In the genomic region with DNA sequence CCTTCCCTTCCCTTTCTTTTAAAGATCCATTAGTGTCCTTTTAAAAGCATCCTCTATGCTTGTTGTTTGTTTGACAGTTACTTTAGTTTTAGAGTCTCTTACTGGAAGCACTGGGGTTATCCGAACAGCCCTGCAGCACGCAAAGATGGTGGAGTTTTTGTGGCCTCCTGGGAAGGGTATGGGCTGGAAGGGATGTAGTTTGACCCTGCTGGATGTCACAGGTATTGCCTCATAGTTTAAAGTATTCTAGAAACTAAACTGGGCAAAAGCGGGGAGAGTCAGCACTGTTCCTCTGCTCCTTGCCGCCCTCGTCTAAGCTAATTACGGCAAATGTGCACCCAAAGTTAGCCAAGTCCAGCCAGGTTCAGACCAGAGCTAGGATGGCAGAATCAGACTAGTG, we compare ENCODE assay signal across 12 cellular contexts. TPM values are rescaled to one million over a fixed set of nuclear protein-coding genes. Genes with fewer than 3 reads are reported as not detected.
DNase-seq lines count a peak whose midpoint lies in the region; ATAC-seq and TF ChIP-seq lines count a peak whose summit lies in the region.
"Had no signal": no experiment of that assay in that cellular context is flagged by ENCODE, and none has a peak within 500 bp of the region (broad histone marks: within the 10 kb centered on the region; RNA-seq: fewer than 3 reads in every experiment).

No MANE protein-coding gene starts in this region.

- no peaks in the 10 kb centered on the region for H3K9me2 ChIP-seq in SK-N-SH

- H3K4me3 Mint-ChIP-seq in HFFc6: no peak overlapping the region
- H3K4me3 Mint-ChIP-seq in activated naive CD4-positive, alpha-beta T cell treated with anti-CD3 and anti-CD28 coated beads, Interleukin-2, amount 10 ng/mL, durations not matched to agents 7 days and 5 days: no peak overlapping the region
- H3K4me3 Mint-ChIP-seq: activated CD4-positive, alpha-beta T cell treated with anti-CD3 and anti-CD28 coated beads for 36 hours; activated naive CD4-positive, alpha-beta T cell treated with anti-CD3 and anti-CD28 coated beads for 36 hours had no signal

- no peaks in the 10 kb centered on the region for H3K9me3 Mint-ChIP-seq in HFFc6
- no peaks in the 10 kb centered on the region for H3K9me3 Mint-ChIP-seq in activated naive CD4-positive, alpha-beta T cell treated with anti-CD3 and anti-CD28 coated beads, Interleukin-2, amount 10 ng/mL, durations not matched to agents 7 days and 5 days
- H3K9me3 Mint-ChIP-seq: activated naive CD4-positive, alpha-beta T cell treated with anti-CD3 and anti-CD28 coated beads for 36 hours had no signal

- H3K4me1 ChIP-seq in SK-N-SH (ENCODE audit: control insufficient read depth in 1 of 2, insufficient read depth in 2 of 2, low read depth in 1 of 2, low read length in 1 of 2): no peaks in the 10 kb centered on the region
- no peaks in the 10 kb centered on the region for H3K4me1 ChIP-seq in upper lobe of right lung
- H3K4me1 ChIP-seq in lower lobe of right lung: no peaks in the 10 kb centered on the region
- no peaks in the 10 kb centered on the region for H3K4me1 ChIP-seq in left lung
- H3K4me1 ChIP-seq: psoas muscle had no signal

- no peaks in the 10 kb centered on the region for H3K27me3 ChIP-seq in SK-N-SH (ENCODE audit: insufficient read depth)
- H3K27me3 ChIP-seq in kidney epithelial cell (ENCODE audit: control insufficient read depth, insufficient read depth, low read length): no peaks in the 10 kb centered on the region
- no peaks in the 10 kb centered on the region for H3K27me3 ChIP-seq in upper lobe of right lung
- H3K27me3 ChIP-seq in lower lobe of right lung (ENCODE audit: low read depth): no peaks in the 10 kb centered on the region
- H3K27me3 ChIP-seq in left lung: no peaks in the 10 kb centered on the region

- H3K27ac Mint-ChIP-seq in HFFc6: no peak overlapping the region
- H3K27ac Mint-ChIP-seq in activated naive CD4-positive, alpha-beta T cell treated with anti-CD3 and anti-CD28 coated beads, Interleukin-2, amount 10 ng/mL, durations not matched to agents 7 days and 5 days: no peak overlapping the region
- H3K27ac Mint-ChIP-seq: activated CD4-positive, alpha-beta T cell treated with anti-CD3 and anti-CD28 coated beads for 36 hours; activated naive CD4-positive, alpha-beta T cell treated with anti-CD3 and anti-CD28 coated beads for 36 hours had no signal

- H3K4me2 ChIP-seq in SK-N-SH: no peak overlapping the region

- peaks cover 7% of the 10 kb centered on the region for H3K4me1 Mint-ChIP-seq in HFFc6 (ENCODE audit: low read depth)
- H3K4me1 Mint-ChIP-seq in activated naive CD4-positive, alpha-beta T cell treated with anti-CD3 and anti-CD28 coated beads, Interleukin-2, amount 10 ng/mL, durations not matched to agents 7 days and 5 days: no peaks in the 10 kb centered on the region
- H3K4me1 Mint-ChIP-seq: activated CD4-positive, alpha-beta T cell treated with anti-CD3 and anti-CD28 coated beads for 36 hours had no signal

- H2AFZ ChIP-seq in SK-N-SH (ENCODE audit: low read depth): peak overlapping the region; percentile 5; the same call in 1 of the 2 replicates

- TF ChIP-seq CTCF in HFFc6 (IDR thresholded peaks at IDR 0.05): peak; percentile 53
- TF ChIP-seq CTCF in SK-N-SH (IDR thresholded peaks at IDR 0.05): peak; percentile 48; the same call in 1 of the 2 replicates
- peak; percentile 24 for TF ChIP-seq CTCF in kidney epithelial cell (IDR thresholded peaks at IDR 0.05; ENCODE audit: insufficient read depth, low read length, poor library complexity, severe bottlenecking)
- no peak for TF ChIP-seq CTCF in upper lobe of right lung (IDR thresholded peaks at IDR 0.05)
- no peak for TF ChIP-seq CTCF in lower lobe of right lung (IDR thresholded peaks at IDR 0.05)
- TF ChIP-seq CTCF in left lung (IDR thresholded peaks at IDR 0.05): no peak

- WGBS in SK-N-SH (ENCODE audit: low lambda C conversion rate): 98% methylated on average over 6 of the region's 6 CpGs

- no peak for TF ChIP-seq EP300 in SK-N-SH (IDR thresholded peaks at IDR 0.05; ENCODE audit: borderline replicate concordance in 1 of 2, low read depth in 1 of 2, low read length in 1 of 2)

- no peaks in the 10 kb centered on the region; the same call in 1 of the 2 replicates for H3K27me3 Mint-ChIP-seq in HFFc6 (ENCODE audit: insufficient read depth)
- H3K27me3 Mint-ChIP-seq in activated naive CD4-positive, alpha-beta T cell treated with anti-CD3 and anti-CD28 coated beads, Interleukin-2, amount 10 ng/mL, durations not matched to agents 7 days and 5 days: peaks cover 10% of the 10 kb centered on the region
- H3K27me3 Mint-ChIP-seq: activated CD4-positive, alpha-beta T cell treated with anti-CD3 and anti-CD28 coated beads for 36 hours had no signal

- H3K4me3 ChIP-seq in SK-N-SH (ENCODE audit: low read depth in 2 of 2, low read length in 1 of 2) (no peak overlapping the region), kidney epithelial cell (ENCODE audit: low read depth, low read length) (no peak overlapping the region), upper lobe of right lung (no peak overlapping the region), lower lobe of right lung (no peak overlapping the region), left lung (no peak overlapping the region)
- H3K4me3 ChIP-seq: psoas muscle had no signal

- intact Hi-C loops in upper lobe of right lung (cut with DNase I) (no loop called here), lower lobe of right lung (cut with DNase I) (no loop called here), left lung (cut with DNase I) (no loop called here)

- no peaks in the 10 kb centered on the region for H3K36me3 Mint-ChIP-seq in HFFc6 (ENCODE audit: low read depth)
- H3K36me3 Mint-ChIP-seq in activated naive CD4-positive, alpha-beta T cell treated with anti-CD3 and anti-CD28 coated beads, Interleukin-2, amount 10 ng/mL, durations not matched to agents 7 days and 5 days: no peaks in the 10 kb centered on the region

- POLR2A ChIA-PET in SK-N-SH (lab: Yijun Ruan, JAX): no interaction called here

- no peaks in the 10 kb centered on the region for H3K36me3 ChIP-seq in SK-N-SH (replicated peaks in 1 of 2; ENCODE audit: control insufficient read depth in 1 of 2, insufficient read depth in 2 of 2, low read length in 1 of 2)
- H3K36me3 ChIP-seq in kidney epithelial cell (ENCODE audit: control insufficient read depth, insufficient read depth, low read length): no peaks in the 10 kb centered on the region
- H3K36me3 ChIP-seq in upper lobe of right lung: no peaks in the 10 kb centered on the region
- H3K36me3 ChIP-seq in lower lobe of right lung: no peaks in the 10 kb centered on the region
- H3K36me3 ChIP-seq in left lung: no peaks in the 10 kb centered on the region

- H3K9me3 ChIP-seq in SK-N-SH: no peaks in the 10 kb centered on the region
- no peaks in the 10 kb centered on the region for H3K9me3 ChIP-seq in upper lobe of right lung
- H3K9me3 ChIP-seq in lower lobe of right lung: no peaks in the 10 kb centered on the region
- H3K9me3 ChIP-seq in left lung: no peaks in the 10 kb centered on the region
- H3K9me3 ChIP-seq: psoas muscle had no signal

- ATAC-seq in upper lobe of right lung (no peak), lower lobe of right lung (no peak), left lung (no peak)
- ATAC-seq: activated CD4-positive, alpha-beta T cell treated with anti-CD3 and anti-CD28 coated beads for 36 hours; psoas muscle had no signal

- DNase-seq in ELF-1 (ENCODE audit: low read depth, low spot score) (peak; percentile 16), HFFc6 (no peak), SK-N-SH (peak; percentile 21), kidney epithelial cell (ENCODE audit: low read depth) (no peak), upper lobe of right lung (no peak), lower lobe of right lung (no peak), left lung (no peak)
- DNase-seq in activated naive CD4-positive, alpha-beta T cell treated with anti-CD3 and anti-CD28 coated beads, Interleukin-2, amount 10 ng/mL, durations not matched to agents 7 days and 5 days: no peak
- DNase-seq: activated CD4-positive, alpha-beta T cell treated with anti-CD3 and anti-CD28 coated beads for 36 hours; activated naive CD4-positive, alpha-beta T cell treated with anti-CD3 and anti-CD28 coated beads for 36 hours; NCI-H146; psoas muscle had no signal

- H3K27ac ChIP-seq in SK-N-SH (ENCODE audit: low read depth in 2 of 2, low read length in 1 of 2) (no peak overlapping the region), upper lobe of right lung (no peak overlapping the region), lower lobe of right lung (no peak overlapping the region), left lung (no peak overlapping the region)
- H3K27ac ChIP-seq: psoas muscle had no signal

- no peak overlapping the region for H3K9ac ChIP-seq in SK-N-SH

- no peaks in the 10 kb centered on the region for H3K79me2 ChIP-seq in SK-N-SH (ENCODE audit: insufficient read depth)

- TF ChIP-seq RAD21 in SK-N-SH (IDR thresholded peaks at IDR 0.05; ENCODE audit: low read length): no peak

- no peaks in the 10 kb centered on the region for H4K20me1 ChIP-seq in SK-N-SH (ENCODE audit: insufficient read depth)

- H3F3A ChIP-seq in SK-N-SH (replicated peaks; ENCODE audit: insufficient read depth): no peaks in the 10 kb centered on the region

- CTCF ChIA-PET in SK-N-SH (lab: Yijun Ruan, JAX): interaction anchor here (0.7 to 4.3 kb wide), 6 partner anchors 8 to 384 kb away, joined by 3 to 16 read pairs (median 3); no protein-coding TSS in a partner anchor
- CTCF ChIA-PET in activated naive CD4-positive, alpha-beta T cell treated with anti-CD3 and anti-CD28 coated beads, Interleukin-2, amount 10 ng/mL, durations not matched to agents 7 days and 5 days (lab: Charles Lee): no interaction called here

RNA-seq across cellular contexts. Expression of gene GNAI1, which starts 35.8 kb away (rescaled TPM):
- total RNA-seq in HFFc6 (2021; fragmentation: NEBNext Ultra II Directional; extraction: Animal tissue kit (Norgen Biotek cat#: 25700)): 10 to 100 TPM; 58.8 to 70.9 (median 66.4) TPM
- polyA plus RNA-seq in SK-N-SH (2012; rRNA removed): 67.4 and 69.1 TPM in 2 replicates
- 81.2 and 125 TPM in 2 replicates for polyA plus RNA-seq in SK-N-SH (2012; cell fraction: cytosol; rRNA removed)
- polyA plus RNA-seq in SK-N-SH (2012; cell fraction: nucleus; rRNA removed): 24.5 and 39.9 TPM in 2 replicates
- total RNA-seq in kidney epithelial cell (17.7 and 21.6 TPM in 2 replicates), upper lobe of right lung (36.0 TPM), lower lobe of right lung (32.1 TPM), left lung (10 to 100 TPM; 27.3 to 32.4 TPM)

Comparison
In these comparisons a context has a peak if more than half of its experiments do, and no peak if none do; other contexts are left out.
1. DNase-seq: peak in ELF-1 (single experiment) and SK-N-SH (single experiment); none in HFFc6 (single experiment), kidney epithelial cell (single experiment), upper lobe of right lung (single experiment), activated naive CD4-positive, alpha-beta T cell treated with anti-CD3 and anti-CD28 coated beads, Interleukin-2, amount 10 ng/mL, durations not matched to agents 7 days and 5 days (single experiment), lower lobe of right lung (single experiment) and left lung (0 of 2).
2. CTCF ChIP-seq: peak in HFFc6 (single experiment), SK-N-SH (single experiment) and kidney epithelial cell (single experiment); none in upper lobe of right lung (single experiment), lower lobe of right lung (single experiment) and left lung (0 of 2).